9 cellular contexts compared by ENCODE assay signal in genomic region chr2:121284424-121285076, GRCh38. TPM values are rescaled to one million over a fixed set of nuclear protein-coding genes. Genes with fewer than 3 reads are reported as not detected.
A peak's percentile ranks its signal among the peaks of the same experiment; 100 is the strongest.
DNase-seq lines count a peak whose midpoint lies in the region; ATAC-seq and TF ChIP-seq lines count a peak whose summit lies in the region.
"Had no signal": no experiment of that assay in that cellular context is flagged by ENCODE, and none has a peak within 500 bp of the region (broad histone marks: within the 10 kb centered on the region; RNA-seq: fewer than 3 reads in every experiment).

No MANE protein-coding gene starts in this region.

- no peaks in the 10 kb centered on the region for H3F3A ChIP-seq in PC-3 (ENCODE audit: low read length, unreplicated experiment)

- peaks cover 16% of the 10 kb centered on the region for H3K4me1 ChIP-seq in PC-3 (ENCODE audit: insufficient read depth, low read length)
- peaks cover 0 to 16% (median 8%) of the 10 kb centered on the region in 3 donors for H3K4me1 ChIP-seq in gastroesophageal sphincter
- peaks cover 6% of the 10 kb centered on the region for H3K4me1 ChIP-seq in psoas muscle

- no peaks in the 10 kb centered on the region for H3K9me3 ChIP-seq in PC-3 (ENCODE audit: low read length)
- no peaks in the 10 kb centered on the region for H3K9me3 ChIP-seq in gastroesophageal sphincter
- H3K9me3 ChIP-seq in psoas muscle, result no peaks in the 10 kb centered on the region

- ATAC-seq in PC-3, result peak; percentile 29
- ATAC-seq in gastroesophageal sphincter, result peak; percentile 3
- peak; percentile 27 to 48 (median 38) for ATAC-seq in psoas muscle
- no peak for ATAC-seq in GM21360 (IDR thresholded peaks at IDR 0.05; ENCODE audit: unreplicated experiment)
- no peak for ATAC-seq in GM19455 (IDR thresholded peaks at IDR 0.05; ENCODE audit: unreplicated experiment)

- H3K4me2 ChIP-seq in PC-3 (ENCODE audit: low read length), result peak overlapping the region; percentile 92

- H3K79me2 ChIP-seq in PC-3 (ENCODE audit: low read length), result peaks cover 11% of the 10 kb centered on the region

- no peaks in the 10 kb centered on the region for H3K9me2 ChIP-seq in PC-3 (replicated peaks; ENCODE audit: low read length)

- CTCF ChIA-PET in PC-3 (lab: Charles Lee), result no interaction called here

- TF ChIP-seq CTCF in PC-3 (conservative IDR thresholded peaks at IDR 0.05; ENCODE audit: low read depth, low read length) (no peak), gastroesophageal sphincter (IDR thresholded peaks at IDR 0.05) (no peak), psoas muscle (IDR thresholded peaks at IDR 0.05) (no peak)

- H3K36me3 ChIP-seq in PC-3 (ENCODE audit: low read depth, low read length) (no peaks in the 10 kb centered on the region), gastroesophageal sphincter (no peaks in the 10 kb centered on the region), psoas muscle (ENCODE audit: insufficient read depth in 1 of 2, low read depth in 1 of 2) (no peaks in the 10 kb centered on the region)

- peak overlapping the region; percentile 71 for H2AFZ ChIP-seq in PC-3 (ENCODE audit: low read length)

- peak; percentile 40 for DNase-seq in NCI-H510A (lab: John Stamatoyannopoulos, UW)
- no peak for DNase-seq in NCI-H510A treated with DMSO at 0.1 percent for 48 hours (lab: John Stamatoyannopoulos, UW)
- no peak for DNase-seq in PC-3
- DNase-seq in psoas muscle, result no peak
- DNase-seq in AG08396 (ENCODE audit: low spot score), result no peak

- H3K9ac ChIP-seq in PC-3 (ENCODE audit: low read length), result peak overlapping the region; percentile 54

- POLR2A ChIA-PET in PC-3 (lab: Charles Lee; ENCODE audit: unreplicated experiment), result no interaction called here

- H3K4me3 ChIP-seq in PC-3 (ENCODE audit: low read length) (peak overlapping the region; percentile 84), gastroesophageal sphincter (peak overlapping the region; percentile 19 to 47), psoas muscle (peak overlapping the region; percentile 61)

- H3K27me3 ChIP-seq in PC-3 (ENCODE audit: low read length) (no peaks in the 10 kb centered on the region), gastroesophageal sphincter (peaks cover 66% of the 10 kb centered on the region), psoas muscle (ENCODE audit: insufficient read depth in 3 of 3, low read length in 2 of 3) (peaks cover 0 to 36% (median 12%) of the 10 kb centered on the region in 3 donors)

- TF ChIP-seq EP300 in gastroesophageal sphincter (IDR thresholded peaks at IDR 0.05), result no peak

- intact Hi-C loops in PC-3 (cut with micrococcal nuclease), result no loop called here
- intact Hi-C loops in psoas muscle (cut with DNase I), result no loop called here

- TF ChIP-seq POLR2A in gastroesophageal sphincter (IDR thresholded peaks at IDR 0.05), result no peak

- no CpG with 5 or more reads among the region's 68 CpGs for WGBS in gastroesophageal sphincter (ENCODE audit: low coverage in 1 of 2), 2 donors
- 3% methylated on average over 34 to 68 of the region's 68 CpGs for WGBS in psoas muscle, 3 donors

- BruUV-seq in PC-3 (replicated peaks; lab: Mats Ljungman, UMichigan), result no TSS peak

- no peaks in the 10 kb centered on the region for H4K20me1 ChIP-seq in PC-3 (ENCODE audit: low read length)

- H3K27ac ChIP-seq in PC-3 (ENCODE audit: low read length), result no peak overlapping the region
- no peak overlapping the region for H3K27ac ChIP-seq in gastroesophageal sphincter
- H3K27ac ChIP-seq in psoas muscle, result no peak overlapping the region
- H3K27ac ChIP-seq: C4-2B had no signal

RNA-seq across cellular contexts. Expression of gene TFCP2L1, which starts 0.5 kb away (rescaled TPM):
- total RNA-seq in PC-3 (2014; rRNA removed) (2.4 and 3.5 TPM in 2 replicates), gastroesophageal sphincter (1 to 10 TPM in 1 of 4 donors, under 1 TPM in 3; 0.31 to 5.7 (median 0.41) TPM), psoas muscle (1 to 10 TPM in 1 of 4 donors, under 1 TPM in 3; 0.17 to 1.8 (median 0.64) TPM)
- 1 to 10 TPM in 1 of 3 donors, under 1 TPM in 2; 0.14 to 1.2 (median 0.53) TPM for polyA plus RNA-seq in psoas muscle

Comparison
In these comparisons a context has a peak if more than half of its experiments do, and no peak if none do; other contexts are left out.
1. ATAC-seq: peak in PC-3 (single experiment), gastroesophageal sphincter (single experiment) and psoas muscle (4 of 4); none in GM21360 (single experiment) and GM19455 (single experiment).
2. H3K4me3 ChIP-seq: peak in every context shown above with its lines; median percentile 84 in PC-3; 61 in psoas muscle; 33 in gastroesophageal sphincter.